In the genomic region with DNA sequence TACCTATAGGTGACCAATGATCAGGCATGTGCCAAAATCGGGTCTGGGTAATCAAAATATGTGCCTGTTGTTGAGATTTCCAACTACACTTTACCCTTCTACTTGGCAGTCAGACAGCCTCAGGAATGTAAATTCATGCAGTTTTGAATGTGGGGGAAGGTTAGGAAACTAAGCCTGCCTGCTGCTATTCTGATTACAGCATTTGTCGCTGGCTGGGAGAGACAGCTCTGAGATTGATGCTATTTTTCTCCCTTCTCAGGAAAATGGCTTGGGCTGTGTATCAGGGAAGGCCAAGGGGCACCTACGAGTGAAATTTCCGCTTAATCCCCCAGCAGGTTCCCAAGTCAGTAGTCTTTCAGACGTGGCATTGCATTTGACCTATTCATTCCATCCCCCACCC, we compare ENCODE assay signal across 17 cellular contexts. TPM values are rescaled to one million over a fixed set of nuclear protein-coding genes. Genes with fewer than 3 reads are reported as not detected.
DNase-seq lines count a peak whose midpoint lies in the region; ATAC-seq and TF ChIP-seq lines count a peak whose summit lies in the region.
"Had no signal": no experiment of that assay in that cellular context is flagged by ENCODE, and none has a peak within 500 bp of the region (broad histone marks: within the 10 kb centered on the region; RNA-seq: fewer than 3 reads in every experiment).

No MANE protein-coding gene starts in this region.

- H3K36me3 ChIP-seq in endodermal cell (ENCODE audit: control insufficient read depth, insufficient read depth, low read length) (no peaks in the 10 kb centered on the region), neural cell (ENCODE audit: insufficient read depth, low read length) (no peaks in the 10 kb centered on the region)
- H3K36me3 ChIP-seq: SJSA1 had no signal

- H3K4me3 ChIP-seq in endodermal cell (ENCODE audit: low read length) = no peak overlapping the region
- H3K4me3 ChIP-seq in neural cell (ENCODE audit: low read length) = peak overlapping the region; percentile 52
- H3K4me3 ChIP-seq in foreskin fibroblast (ENCODE audit: low read depth in 1 of 2, low read length in 2 of 2) = no peak overlapping the region
- H3K4me3 ChIP-seq: SJSA1 had no signal

- H3K4me3 Mint-ChIP-seq in WTC11 (no peak overlapping the region), endodermal cell (no peak overlapping the region)
- no peak overlapping the region for H3K4me3 Mint-ChIP-seq in stimulated activated naive B cell treated with anti-CD40 and anti-IgM and Interleukin-4, amounts not matched to agents 10 μg/mL and 1 μg/mL and 100 μg/mL, for 72 hours
- H3K4me3 Mint-ChIP-seq: CD4-positive, alpha-beta memory T cell had no signal

- H3K9ac ChIP-seq in endodermal cell (ENCODE audit: extremely low read depth, low read length, poor library complexity, severe bottlenecking) (no peak overlapping the region), neural cell (ENCODE audit: low read length) (peak overlapping the region; percentile 59)

- ATAC-seq in WTC11 = peak; percentile 21
- ATAC-seq in stimulated activated naive B cell treated with anti-CD40 and anti-IgM and Interleukin-4, amounts not matched to agents 10 μg/mL and 1 μg/mL and 100 μg/mL, for 72 hours (replicated peaks) = no peak
- no peak for ATAC-seq in HG02885 (IDR thresholded peaks at IDR 0.05; ENCODE audit: poor library complexity, unreplicated experiment)

- H3K27ac Mint-ChIP-seq in WTC11 = no peak overlapping the region
- H3K27ac Mint-ChIP-seq in endodermal cell = no peak overlapping the region
- no peak overlapping the region for H3K27ac Mint-ChIP-seq in stimulated activated naive B cell treated with anti-CD40 and anti-IgM and Interleukin-4, amounts not matched to agents 10 μg/mL and 1 μg/mL and 100 μg/mL, for 72 hours
- H3K27ac Mint-ChIP-seq: CD4-positive, alpha-beta memory T cell had no signal

- H4K20me1 ChIP-seq in neural cell (ENCODE audit: insufficient read depth) = no peaks in the 10 kb centered on the region

- peaks cover under 1% of the 10 kb centered on the region for H3K79me2 ChIP-seq in neural cell (replicated peaks; ENCODE audit: insufficient read depth, low read length)

- CTCF ChIA-PET in WTC11 (lab: Charles Lee) = interaction anchor here (1.9 kb wide), 1 partner anchor 93 kb away, joined by 6 read pairs; no protein-coding TSS in a partner anchor

- WGBS in endodermal cell (ENCODE audit: insufficient coverage in 1 of 2, insufficient read length in 1 of 2), 2 experiments = 0 to 36% methylated on average over 1 to 5 of the region's 5 CpGs

- TF ChIP-seq CTCF in WTC11 (IDR thresholded peaks at IDR 0.05) = no peak
- no peak for TF ChIP-seq CTCF in endodermal cell (conservative IDR thresholded peaks at IDR 0.05)
- TF ChIP-seq CTCF in neural cell (IDR thresholded peaks at IDR 0.05; ENCODE audit: poor library complexity, severe bottlenecking) = no peak
- TF ChIP-seq CTCF in foreskin fibroblast (IDR thresholded peaks at IDR 0.05; ENCODE audit: low read depth, low read length) = no peak

- H2AFZ ChIP-seq in neural cell (ENCODE audit: low read depth, low read length) = peak overlapping the region; percentile 34

- peak overlapping the region; percentile 60 for H3K4me2 ChIP-seq in neural cell (ENCODE audit: low read length)

- H3K27me3 Mint-ChIP-seq in WTC11 (ENCODE audit: low read depth) = peaks cover 35% of the 10 kb centered on the region
- H3K27me3 Mint-ChIP-seq in endodermal cell (ENCODE audit: insufficient read depth) = peaks cover 42% of the 10 kb centered on the region
- peaks cover 26 to 31% of the 10 kb centered on the region in 2 donors for H3K27me3 Mint-ChIP-seq in stimulated activated naive B cell treated with anti-CD40 and anti-IgM and Interleukin-4, amounts not matched to agents 10 μg/mL and 1 μg/mL and 100 μg/mL, for 72 hours

- peaks cover 6% of the 10 kb centered on the region for H3F3A ChIP-seq in neural cell (ENCODE audit: insufficient read depth, low read length, poor library complexity, severe bottlenecking)

- H3K9me3 ChIP-seq in endodermal cell (ENCODE audit: control insufficient read depth, low read length) = no peaks in the 10 kb centered on the region
- no peaks in the 10 kb centered on the region for H3K9me3 ChIP-seq in neural cell (ENCODE audit: low read length)
- H3K9me3 ChIP-seq: SJSA1 had no signal

- POLR2A ChIA-PET in WTC11 (lab: Charles Lee) = no interaction called here

- H3K4me1 Mint-ChIP-seq in WTC11 (peaks cover 34% of the 10 kb centered on the region), endodermal cell (peaks cover 15% of the 10 kb centered on the region)
- H3K4me1 Mint-ChIP-seq in stimulated activated naive B cell treated with anti-CD40 and anti-IgM and Interleukin-4, amounts not matched to agents 10 μg/mL and 1 μg/mL and 100 μg/mL, for 72 hours = peaks cover 0 to 8% of the 10 kb centered on the region in 2 donors

- H3K9me3 Mint-ChIP-seq in WTC11 = no peaks in the 10 kb centered on the region
- H3K9me3 Mint-ChIP-seq in endodermal cell = no peaks in the 10 kb centered on the region
- no peaks in the 10 kb centered on the region for H3K9me3 Mint-ChIP-seq in stimulated activated naive B cell treated with anti-CD40 and anti-IgM and Interleukin-4, amounts not matched to agents 10 μg/mL and 1 μg/mL and 100 μg/mL, for 72 hours

- TF ChIP-seq RAD21 in neural cell (conservative IDR thresholded peaks at IDR 0.05) = peak; percentile 31

- H3K9me2 ChIP-seq in neural cell (ENCODE audit: insufficient read depth, low read length) = no peaks in the 10 kb centered on the region

- no peaks in the 10 kb centered on the region for H3K36me3 Mint-ChIP-seq in WTC11
- H3K36me3 Mint-ChIP-seq in endodermal cell (ENCODE audit: low read depth) = no peaks in the 10 kb centered on the region
- H3K36me3 Mint-ChIP-seq in stimulated activated naive B cell treated with anti-CD40 and anti-IgM and Interleukin-4, amounts not matched to agents 10 μg/mL and 1 μg/mL and 100 μg/mL, for 72 hours = no peaks in the 10 kb centered on the region
- H3K36me3 Mint-ChIP-seq: CD4-positive, alpha-beta memory T cell had no signal

- H3K27me3 ChIP-seq in endodermal cell (ENCODE audit: control insufficient read depth, insufficient read depth, low read length, poor library complexity, severe bottlenecking) = peaks cover 36% of the 10 kb centered on the region
- H3K27me3 ChIP-seq in neural cell (ENCODE audit: insufficient read depth, low read depth, low read length) = no peaks in the 10 kb centered on the region

- TF ChIP-seq EP300 in neural cell (conservative IDR thresholded peaks at IDR 0.05; ENCODE audit: poor library complexity, severe bottlenecking) = peak; percentile 74

- H3K27ac ChIP-seq in endodermal cell (ENCODE audit: low read depth, low read length) = peak overlapping the region; percentile 3
- peak overlapping the region; percentile 87 for H3K27ac ChIP-seq in neural cell (ENCODE audit: low read length)
- H3K27ac ChIP-seq: RWPE1, SJSA1 had no signal

- DNase-seq in EH (ENCODE audit: low read depth) = peak; percentile 24
- DNase-seq in WTC11 (ENCODE audit: low spot score) = no peak
- DNase-seq in endodermal cell = peak; percentile 55
- DNase-seq in stimulated activated naive B cell treated with anti-CD40 and anti-IgM and Interleukin-4, amounts not matched to agents 10 μg/mL and 1 μg/mL and 100 μg/mL, for 72 hours = no peak
- no peak for DNase-seq in foreskin fibroblast
- no peak for DNase-seq in OCI-M1 (lab: John Stamatoyannopoulos, UW)
- DNase-seq: AML-193; CD4-positive, alpha-beta memory T cell; GOT3; NCI-H1417 treated with DMSO at 0.1 percent for 48 hours; NCI-H2029 treated with DMSO at 0.1 percent for 48 hours had no signal

- peaks cover 3% of the 10 kb centered on the region for H3K4me1 ChIP-seq in endodermal cell (ENCODE audit: control insufficient read depth, insufficient read depth, low read length)

TF ChIP-seq in WTC11, 78 proteins besides CTCF, POLR2A, EP300 and RAD21:
- TF ChIP-seq TP53 (CRISPR knock-in tag; IDR thresholded peaks at IDR 0.05) (no peak), RELA (CRISPR knock-in tag; IDR thresholded peaks at IDR 0.05; ENCODE audit: borderline replicate concordance) (no peak)
TF ChIP-seq in WTC11: peak in this region for 0.

TF ChIP-seq in neural cell, 6 proteins besides CTCF, POLR2A, EP300 and RAD21:
- TF ChIP-seq POLR2AphosphoS5 (IDR thresholded peaks at IDR 0.05) (peak; percentile 80), MXI1 (conservative IDR thresholded peaks at IDR 0.05; ENCODE audit: poor library complexity, severe bottlenecking) (peak; percentile 15), SMC3 (conservative IDR thresholded peaks at IDR 0.05; ENCODE audit: poor library complexity) (no peak), EZH2 (IDR thresholded peaks at IDR 0.05; ENCODE audit: borderline replicate concordance, insufficient read depth, low read length, poor library complexity, severe bottlenecking) (no peak), TAF1 (IDR thresholded peaks at IDR 0.05; ENCODE audit: low read depth) (no peak)
- TF ChIP-seq, protein P1, sequence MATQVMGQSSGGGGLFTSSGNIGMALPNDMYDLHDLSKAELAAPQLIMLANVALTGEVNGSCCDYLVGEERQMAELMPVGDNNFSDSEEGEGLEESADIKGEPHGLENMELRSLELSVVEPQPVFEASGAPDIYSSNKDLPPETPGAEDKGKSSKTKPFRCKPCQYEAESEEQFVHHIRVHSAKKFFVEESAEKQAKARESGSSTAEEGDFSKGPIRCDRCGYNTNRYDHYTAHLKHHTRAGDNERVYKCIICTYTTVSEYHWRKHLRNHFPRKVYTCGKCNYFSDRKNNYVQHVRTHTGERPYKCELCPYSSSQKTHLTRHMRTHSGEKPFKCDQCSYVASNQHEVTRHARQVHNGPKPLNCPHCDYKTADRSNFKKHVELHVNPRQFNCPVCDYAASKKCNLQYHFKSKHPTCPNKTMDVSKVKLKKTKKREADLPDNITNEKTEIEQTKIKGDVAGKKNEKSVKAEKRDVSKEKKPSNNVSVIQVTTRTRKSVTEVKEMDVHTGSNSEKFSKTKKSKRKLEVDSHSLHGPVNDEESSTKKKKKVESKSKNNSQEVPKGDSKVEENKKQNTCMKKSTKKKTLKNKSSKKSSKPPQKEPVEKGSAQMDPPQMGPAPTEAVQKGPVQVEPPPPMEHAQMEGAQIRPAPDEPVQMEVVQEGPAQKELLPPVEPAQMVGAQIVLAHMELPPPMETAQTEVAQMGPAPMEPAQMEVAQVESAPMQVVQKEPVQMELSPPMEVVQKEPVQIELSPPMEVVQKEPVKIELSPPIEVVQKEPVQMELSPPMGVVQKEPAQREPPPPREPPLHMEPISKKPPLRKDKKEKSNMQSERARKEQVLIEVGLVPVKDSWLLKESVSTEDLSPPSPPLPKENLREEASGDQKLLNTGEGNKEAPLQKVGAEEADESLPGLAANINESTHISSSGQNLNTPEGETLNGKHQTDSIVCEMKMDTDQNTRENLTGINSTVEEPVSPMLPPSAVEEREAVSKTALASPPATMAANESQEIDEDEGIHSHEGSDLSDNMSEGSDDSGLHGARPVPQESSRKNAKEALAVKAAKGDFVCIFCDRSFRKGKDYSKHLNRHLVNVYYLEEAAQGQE (IDR thresholded peaks at IDR 0.05; ENCODE audit: borderline replicate concordance) = peak; percentile 84

RNA-seq across cellular contexts. Expression of a gene that starts 3.6 kb away (rescaled TPM):
- total RNA-seq in WTC11 (2021) (1.7 to 5.1 TPM (median 3.4 TPM) in 3 replicates), endodermal cell (1 to 10 TPM; 1.5 to 2.3 TPM)
- 0.53 TPM for polyA plus RNA-seq in endodermal cell (2013, experiment 1 of 2)
- 0.54 TPM for polyA plus RNA-seq in endodermal cell (2013, experiment 2 of 2)
- 9.5 and 15.4 TPM in 2 replicates for polyA plus RNA-seq in neural cell
- 41.1 and 41.4 TPM in 2 replicates for polyA minus RNA-seq in neural cell
- total RNA-seq: CD4-positive, alpha-beta memory T cell; HT-29; OCI-LY7; SJSA1 had no signal
- polyA plus RNA-seq: CD4-positive, alpha-beta memory T cell had no signal

Comparison
In these comparisons a context has a peak if more than half of its experiments do, and no peak if none do; other contexts are left out.
1. DNase-seq: peak in EH (single experiment) and endodermal cell (single experiment); none in WTC11 (single experiment), stimulated activated naive B cell treated with anti-CD40 and anti-IgM and Interleukin-4, amounts not matched to agents 10 μg/mL and 1 μg/mL and 100 μg/mL, for 72 hours (single experiment), foreskin fibroblast (0 of 2) and OCI-M1 (single experiment).